8 cellular contexts compared by ENCODE assay signal in the genomic region with DNA sequence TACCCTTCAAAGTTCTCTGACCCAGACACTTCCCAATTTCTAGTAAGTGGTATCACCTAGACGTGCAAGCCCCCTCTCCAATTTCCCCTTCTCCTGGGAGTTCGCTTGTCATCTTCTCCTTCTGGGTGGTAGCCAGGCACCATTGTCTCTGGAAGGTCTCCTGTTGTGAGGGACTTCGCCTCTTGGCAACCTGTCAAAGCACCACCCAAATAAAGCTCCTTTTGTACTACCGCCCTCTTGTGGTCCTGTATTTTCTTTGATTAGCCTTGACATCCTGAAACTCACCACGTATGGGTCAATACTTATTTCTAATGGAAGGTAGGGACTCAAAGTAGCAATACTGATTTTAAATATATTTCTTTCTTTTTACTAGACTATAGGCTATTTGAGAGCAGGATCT. TPM values are rescaled to one million over a fixed set of nuclear protein-coding genes. Genes with fewer than 3 reads are reported as not detected.
DNase-seq lines count a peak whose midpoint lies in the region; ATAC-seq, FAIRE-seq and TF ChIP-seq lines count a peak whose summit lies in the region.

No MANE protein-coding gene starts in this region.

- H3K9me3 ChIP-seq in iPS DF 6.9 (ENCODE audit: control insufficient read depth, insufficient read depth, low read length): no peaks in the 10 kb centered on the region

- peaks cover 2 to 3% (median 3%) of the 10 kb centered on the region in 3 donors for H3K27me3 Mint-ChIP-seq in CD14-positive monocyte (ENCODE audit: low read depth in 3 of 3)

- DNase-seq in CD14-positive monocyte (ENCODE audit: low spot score): no peak
- no peak for DNase-seq in GM12892 (ENCODE audit: insufficient read length)
- DNase-seq in NCI-H1092 treated with DMSO at 0.1 percent for 48 hours (lab: John Stamatoyannopoulos, UW): peak; percentile 64
- peak; percentile 18 for DNase-seq in UCSD-AML1 (lab: John Stamatoyannopoulos, UW; ENCODE audit: unreplicated experiment)
- peak; percentile 75 for DNase-seq in iPS DF 6.9 (ENCODE audit: low read depth, low spot score)
- no peak for DNase-seq in activated effector memory CD4-positive, alpha-beta T cell treated with anti-CD3 and anti-CD28 coated beads, Interleukin-2, amount 50 U/mL, for 16 hours
- no peak for DNase-seq in hippocampal formation (lab: John Stamatoyannopoulos, UW)

- H3K9me3 Mint-ChIP-seq in CD14-positive monocyte: peaks cover 0 to 2% (median 0%) of the 10 kb centered on the region in 7 donors

- no peak overlapping the region for H3K27ac ChIP-seq in iPS DF 6.9 (ENCODE audit: low read length)

- no peaks in the 10 kb centered on the region for H3K27me3 ChIP-seq in iPS DF 6.9 (ENCODE audit: control insufficient read depth, insufficient read depth, low read length)

- no peak overlapping the region for H3K4me3 Mint-ChIP-seq in CD14-positive monocyte

- ATAC-seq in HG02798 (IDR thresholded peaks at IDR 0.05; ENCODE audit: poor library complexity, unreplicated experiment): peak; percentile 76

- no peak for TF ChIP-seq POLR2A in GM12892 (IDR thresholded peaks at IDR 0.05; ENCODE audit: low read depth, low read length)

- no peaks in the 10 kb centered on the region for H3K4me1 ChIP-seq in iPS DF 6.9 (ENCODE audit: control insufficient read depth, insufficient read depth, low read length)

- H3K36me3 ChIP-seq in iPS DF 6.9 (ENCODE audit: control insufficient read depth, insufficient read depth, low read length): no peaks in the 10 kb centered on the region

- WGBS in iPS DF 6.9 (ENCODE audit: insufficient coverage, insufficient read length): no CpG with 5 or more reads among the region's 5 CpGs

- H3K36me3 Mint-ChIP-seq in CD14-positive monocyte: no peaks in the 10 kb centered on the region

- peak; percentile 69 for TF ChIP-seq CTCF in CD14-positive monocyte (IDR thresholded peaks at IDR 0.05)

- intact Hi-C loops in CD14-positive monocyte (cut with micrococcal nuclease): loop anchor here in 1 of 2 donors (10.0 kb wide), 1 partner anchor 62 kb away; a partner anchor contains a TSS

- H3K27ac Mint-ChIP-seq in CD14-positive monocyte: no peak overlapping the region

- H3K4me3 ChIP-seq in iPS DF 6.9 (ENCODE audit: low read length): no peak overlapping the region

- FAIRE-seq in GM12892 (lab: Jason Lieb, UNC): peak; percentile 58

- H3K4me1 Mint-ChIP-seq in CD14-positive monocyte: peaks cover 2% of the 10 kb centered on the region

RNA-seq across cellular contexts. Expression of a gene that starts 8.2 kb away (rescaled TPM):
- polyA plus RNA-seq in CD14-positive monocyte: not detected
- polyA plus RNA-seq in GM12892 (2012; ENCODE audit: missing spikeins): 2.7 TPM

RNA-seq across cellular contexts. Expression of a gene that starts 59.1 kb away (rescaled TPM):
- polyA plus RNA-seq in CD14-positive monocyte: under 1 TPM; 0.05 to 0.30 TPM
- 8.7 TPM for polyA plus RNA-seq in GM12892 (2012; ENCODE audit: missing spikeins)

Comparison
In these comparisons a context has a peak if more than half of its experiments do, and no peak if none do; other contexts are left out.
1. DNase-seq: peak in NCI-H1092 treated with DMSO at 0.1 percent for 48 hours (single experiment), UCSD-AML1 (single experiment) and iPS DF 6.9 (single experiment); none in CD14-positive monocyte (single experiment), GM12892 (single experiment), activated effector memory CD4-positive, alpha-beta T cell treated with anti-CD3 and anti-CD28 coated beads, Interleukin-2, amount 50 U/mL, for 16 hours (single experiment) and hippocampal formation (0 of 2).